2 cellular contexts compared by ENCODE assay signal in the genomic region with DNA sequence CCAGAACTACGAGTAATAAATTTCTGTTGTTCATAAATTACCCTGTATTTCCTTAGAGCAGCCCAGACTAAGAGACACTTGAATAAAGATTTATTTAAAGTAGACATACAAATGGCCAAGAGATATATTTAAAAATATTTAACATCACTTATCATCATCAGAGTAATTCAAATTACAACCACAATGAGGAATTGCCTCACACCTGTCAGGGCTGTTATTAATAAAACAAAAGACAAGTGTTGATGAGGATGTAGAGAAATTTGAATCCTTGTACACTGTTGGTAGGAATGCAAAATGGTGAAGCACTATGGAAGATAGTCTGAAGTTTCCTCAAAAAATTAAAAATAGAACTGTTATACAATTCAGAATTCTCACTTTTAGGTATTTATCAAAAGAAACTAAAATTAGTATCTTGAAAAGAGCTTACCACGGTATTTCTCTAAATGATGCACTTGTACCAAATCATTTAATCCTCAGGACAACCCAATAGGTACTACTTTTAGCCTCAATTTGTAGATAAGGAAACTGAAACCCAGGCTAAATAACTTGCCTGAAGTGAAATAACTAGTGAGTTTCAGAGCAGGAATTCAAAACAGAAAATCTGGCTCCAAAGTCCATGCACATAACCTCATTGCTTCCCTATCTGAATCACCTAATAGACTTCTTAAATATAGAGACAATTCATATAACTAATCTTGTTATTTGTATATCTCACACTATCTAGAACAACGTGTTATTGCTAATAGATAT.
TF ChIP-seq lines count a peak whose summit lies in the region.

No MANE protein-coding gene starts in this region.

TF ChIP-seq in GM12878, 131 proteins besides CTCF, POLR2A, EP300 and RAD21 (continued from another document):
- TF ChIP-seq, protein P1, sequence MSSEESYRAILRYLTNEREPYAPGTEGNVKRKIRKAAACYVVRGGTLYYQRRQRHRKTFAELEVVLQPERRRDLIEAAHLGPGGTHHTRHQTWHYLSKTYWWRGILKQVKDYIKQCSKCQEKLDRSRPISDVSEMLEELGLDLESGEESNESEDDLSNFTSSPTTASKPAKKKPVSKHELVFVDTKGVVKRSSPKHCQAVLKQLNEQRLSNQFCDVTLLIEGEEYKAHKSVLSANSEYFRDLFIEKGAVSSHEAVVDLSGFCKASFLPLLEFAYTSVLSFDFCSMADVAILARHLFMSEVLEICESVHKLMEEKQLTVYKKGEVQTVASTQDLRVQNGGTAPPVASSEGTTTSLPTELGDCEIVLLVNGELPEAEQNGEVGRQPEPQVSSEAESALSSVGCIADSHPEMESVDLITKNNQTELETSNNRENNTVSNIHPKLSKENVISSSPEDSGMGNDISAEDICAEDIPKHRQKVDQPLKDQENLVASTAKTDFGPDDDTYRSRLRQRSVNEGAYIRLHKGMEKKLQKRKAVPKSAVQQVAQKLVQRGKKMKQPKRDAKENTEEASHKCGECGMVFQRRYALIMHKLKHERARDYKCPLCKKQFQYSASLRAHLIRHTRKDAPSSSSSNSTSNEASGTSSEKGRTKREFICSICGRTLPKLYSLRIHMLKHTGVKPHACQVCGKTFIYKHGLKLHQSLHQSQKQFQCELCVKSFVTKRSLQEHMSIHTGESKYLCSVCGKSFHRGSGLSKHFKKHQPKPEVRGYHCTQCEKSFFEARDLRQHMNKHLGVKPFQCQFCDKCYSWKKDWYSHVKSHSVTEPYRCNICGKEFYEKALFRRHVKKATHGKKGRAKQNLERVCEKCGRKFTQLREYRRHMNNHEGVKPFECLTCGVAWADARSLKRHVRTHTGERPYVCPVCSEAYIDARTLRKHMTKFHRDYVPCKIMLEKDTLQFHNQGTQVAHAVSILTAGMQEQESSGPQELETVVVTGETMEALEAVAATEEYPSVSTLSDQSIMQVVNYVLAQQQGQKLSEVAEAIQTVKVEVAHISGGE (CRISPR knock-in tag; IDR thresholded peaks at IDR 0.05), result no peak
- TF ChIP-seq, protein P2, sequence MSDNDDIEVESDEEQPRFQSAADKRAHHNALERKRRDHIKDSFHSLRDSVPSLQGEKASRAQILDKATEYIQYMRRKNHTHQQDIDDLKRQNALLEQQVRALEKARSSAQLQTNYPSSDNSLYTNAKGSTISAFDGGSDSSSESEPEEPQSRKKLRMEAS (IDR thresholded peaks at IDR 0.05; ENCODE audit: low read depth, low read length), result no peak
- TF ChIP-seq, protein P3, sequence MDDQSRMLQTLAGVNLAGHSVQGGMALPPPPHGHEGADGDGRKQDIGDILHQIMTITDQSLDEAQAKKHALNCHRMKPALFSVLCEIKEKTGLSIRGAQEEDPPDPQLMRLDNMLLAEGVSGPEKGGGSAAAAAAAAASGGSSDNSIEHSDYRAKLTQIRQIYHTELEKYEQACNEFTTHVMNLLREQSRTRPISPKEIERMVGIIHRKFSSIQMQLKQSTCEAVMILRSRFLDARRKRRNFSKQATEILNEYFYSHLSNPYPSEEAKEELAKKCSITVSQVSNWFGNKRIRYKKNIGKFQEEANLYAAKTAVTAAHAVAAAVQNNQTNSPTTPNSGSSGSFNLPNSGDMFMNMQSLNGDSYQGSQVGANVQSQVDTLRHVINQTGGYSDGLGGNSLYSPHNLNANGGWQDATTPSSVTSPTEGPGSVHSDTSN (IDR thresholded peaks at IDR 0.05; ENCODE audit: insufficient replicate concordance, low read depth, low read length), result no peak
- TF ChIP-seq, protein P4, sequence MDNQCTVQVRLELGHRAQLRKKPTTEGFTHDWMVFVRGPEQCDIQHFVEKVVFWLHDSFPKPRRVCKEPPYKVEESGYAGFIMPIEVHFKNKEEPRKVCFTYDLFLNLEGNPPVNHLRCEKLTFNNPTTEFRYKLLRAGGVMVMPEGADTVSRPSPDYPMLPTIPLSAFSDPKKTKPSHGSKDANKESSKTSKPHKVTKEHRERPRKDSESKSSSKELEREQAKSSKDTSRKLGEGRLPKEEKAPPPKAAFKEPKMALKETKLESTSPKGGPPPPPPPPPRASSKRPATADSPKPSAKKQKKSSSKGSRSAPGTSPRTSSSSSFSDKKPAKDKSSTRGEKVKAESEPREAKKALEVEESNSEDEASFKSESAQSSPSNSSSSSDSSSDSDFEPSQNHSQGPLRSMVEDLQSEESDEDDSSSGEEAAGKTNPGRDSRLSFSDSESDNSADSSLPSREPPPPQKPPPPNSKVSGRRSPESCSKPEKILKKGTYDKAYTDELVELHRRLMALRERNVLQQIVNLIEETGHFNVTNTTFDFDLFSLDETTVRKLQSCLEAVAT (IDR thresholded peaks at IDR 0.05), result no peak
- TF ChIP-seq ZNF384 (IDR thresholded peaks at IDR 0.05; ENCODE audit: borderline replicate concordance, low read depth, low read length) (no peak), BMI1 (IDR thresholded peaks at IDR 0.05; ENCODE audit: borderline replicate concordance) (no peak), SUPT20H (IDR thresholded peaks at IDR 0.05; ENCODE audit: borderline replicate concordance, control insufficient read depth, low read depth, low read length) (no peak), NFXL1 (IDR thresholded peaks at IDR 0.05; ENCODE audit: borderline replicate concordance) (no peak), EZH2 (IDR thresholded peaks at IDR 0.05; ENCODE audit: borderline replicate concordance, control insufficient read depth, low read depth, low read length) (no peak)
- TF ChIP-seq, protein P5, sequence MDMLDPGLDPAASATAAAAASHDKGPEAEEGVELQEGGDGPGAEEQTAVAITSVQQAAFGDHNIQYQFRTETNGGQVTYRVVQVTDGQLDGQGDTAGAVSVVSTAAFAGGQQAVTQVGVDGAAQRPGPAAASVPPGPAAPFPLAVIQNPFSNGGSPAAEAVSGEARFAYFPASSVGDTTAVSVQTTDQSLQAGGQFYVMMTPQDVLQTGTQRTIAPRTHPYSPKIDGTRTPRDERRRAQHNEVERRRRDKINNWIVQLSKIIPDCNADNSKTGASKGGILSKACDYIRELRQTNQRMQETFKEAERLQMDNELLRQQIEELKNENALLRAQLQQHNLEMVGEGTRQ (IDR thresholded peaks at IDR 0.05; ENCODE audit: borderline replicate concordance, low read depth, low read length), result no peak

TF ChIP-seq in liver, 16 proteins besides CTCF, POLR2A, EP300 and RAD21 (continued from another document):
- TF ChIP-seq, protein P6, sequence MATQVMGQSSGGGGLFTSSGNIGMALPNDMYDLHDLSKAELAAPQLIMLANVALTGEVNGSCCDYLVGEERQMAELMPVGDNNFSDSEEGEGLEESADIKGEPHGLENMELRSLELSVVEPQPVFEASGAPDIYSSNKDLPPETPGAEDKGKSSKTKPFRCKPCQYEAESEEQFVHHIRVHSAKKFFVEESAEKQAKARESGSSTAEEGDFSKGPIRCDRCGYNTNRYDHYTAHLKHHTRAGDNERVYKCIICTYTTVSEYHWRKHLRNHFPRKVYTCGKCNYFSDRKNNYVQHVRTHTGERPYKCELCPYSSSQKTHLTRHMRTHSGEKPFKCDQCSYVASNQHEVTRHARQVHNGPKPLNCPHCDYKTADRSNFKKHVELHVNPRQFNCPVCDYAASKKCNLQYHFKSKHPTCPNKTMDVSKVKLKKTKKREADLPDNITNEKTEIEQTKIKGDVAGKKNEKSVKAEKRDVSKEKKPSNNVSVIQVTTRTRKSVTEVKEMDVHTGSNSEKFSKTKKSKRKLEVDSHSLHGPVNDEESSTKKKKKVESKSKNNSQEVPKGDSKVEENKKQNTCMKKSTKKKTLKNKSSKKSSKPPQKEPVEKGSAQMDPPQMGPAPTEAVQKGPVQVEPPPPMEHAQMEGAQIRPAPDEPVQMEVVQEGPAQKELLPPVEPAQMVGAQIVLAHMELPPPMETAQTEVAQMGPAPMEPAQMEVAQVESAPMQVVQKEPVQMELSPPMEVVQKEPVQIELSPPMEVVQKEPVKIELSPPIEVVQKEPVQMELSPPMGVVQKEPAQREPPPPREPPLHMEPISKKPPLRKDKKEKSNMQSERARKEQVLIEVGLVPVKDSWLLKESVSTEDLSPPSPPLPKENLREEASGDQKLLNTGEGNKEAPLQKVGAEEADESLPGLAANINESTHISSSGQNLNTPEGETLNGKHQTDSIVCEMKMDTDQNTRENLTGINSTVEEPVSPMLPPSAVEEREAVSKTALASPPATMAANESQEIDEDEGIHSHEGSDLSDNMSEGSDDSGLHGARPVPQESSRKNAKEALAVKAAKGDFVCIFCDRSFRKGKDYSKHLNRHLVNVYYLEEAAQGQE (IDR thresholded peaks at IDR 0.05), result no peak
- TF ChIP-seq NR2F2 (IDR thresholded peaks at IDR 0.05), result no peak
- peak; percentile 56 for TF ChIP-seq SP1 (IDR thresholded peaks at IDR 0.05)
- TF ChIP-seq, protein P2 (IDR thresholded peaks at IDR 0.05), result no peak
- TF ChIP-seq JUND (IDR thresholded peaks at IDR 0.05), result peak in 1 of 2 donors; percentile 47
- TF ChIP-seq GABPA (IDR thresholded peaks at IDR 0.05 in 1 of 2, conservative IDR thresholded peaks at IDR 0.05 in 1 of 2), result no peak
- TF ChIP-seq HNF4G (IDR thresholded peaks at IDR 0.05), result peak; percentile 64
- peak; percentile 81 to 84 for TF ChIP-seq HNF4A (conservative IDR thresholded peaks at IDR 0.05)
- TF ChIP-seq, protein P7, sequence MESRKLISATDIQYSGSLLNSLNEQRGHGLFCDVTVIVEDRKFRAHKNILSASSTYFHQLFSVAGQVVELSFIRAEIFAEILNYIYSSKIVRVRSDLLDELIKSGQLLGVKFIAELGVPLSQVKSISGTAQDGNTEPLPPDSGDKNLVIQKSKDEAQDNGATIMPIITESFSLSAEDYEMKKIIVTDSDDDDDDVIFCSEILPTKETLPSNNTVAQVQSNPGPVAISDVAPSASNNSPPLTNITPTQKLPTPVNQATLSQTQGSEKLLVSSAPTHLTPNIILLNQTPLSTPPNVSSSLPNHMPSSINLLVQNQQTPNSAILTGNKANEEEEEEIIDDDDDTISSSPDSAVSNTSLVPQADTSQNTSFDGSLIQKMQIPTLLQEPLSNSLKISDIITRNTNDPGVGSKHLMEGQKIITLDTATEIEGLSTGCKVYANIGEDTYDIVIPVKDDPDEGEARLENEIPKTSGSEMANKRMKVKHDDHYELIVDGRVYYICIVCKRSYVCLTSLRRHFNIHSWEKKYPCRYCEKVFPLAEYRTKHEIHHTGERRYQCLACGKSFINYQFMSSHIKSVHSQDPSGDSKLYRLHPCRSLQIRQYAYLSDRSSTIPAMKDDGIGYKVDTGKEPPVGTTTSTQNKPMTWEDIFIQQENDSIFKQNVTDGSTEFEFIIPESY (IDR thresholded peaks at IDR 0.05), result no peak
